21 cellular contexts compared by ENCODE assay signal in genomic region chr13:74077847-74078246, GRCh38. TPM values are rescaled to one million over a fixed set of nuclear protein-coding genes. Genes with fewer than 3 reads are reported as not detected.
DNase-seq lines count a peak whose midpoint lies in the region; ATAC-seq, FAIRE-seq and TF ChIP-seq lines count a peak whose summit lies in the region.
"Had no signal": no experiment of that assay in that cellular context is flagged by ENCODE, and none has a peak within 500 bp of the region (broad histone marks: within the 10 kb centered on the region; RNA-seq: fewer than 3 reads in every experiment).

No MANE protein-coding gene starts in this region.

- H3K36me3 ChIP-seq in GM23248 (ENCODE audit: low read depth) (no peaks in the 10 kb centered on the region), body of pancreas (replicated peaks in 1 of 2; ENCODE audit: insufficient read depth in 1 of 2, low read depth in 2 of 2) (no peaks in the 10 kb centered on the region)
- H3K36me3 ChIP-seq: pancreas had no signal

- H3F3A ChIP-seq in GM23248 (ENCODE audit: insufficient read depth) = no peaks in the 10 kb centered on the region; the same call in 1 of the 2 replicates

- 0 out of 2 replicates have a peak overlapping the region, but pooled peaks have one; percentile 40 for H2AFZ ChIP-seq in GM23248

- H3K27ac ChIP-seq in GM23248 (no peak overlapping the region), body of pancreas (no peak overlapping the region)
- H3K27ac ChIP-seq: HL-60, pancreas had no signal

- H3K4me3 ChIP-seq in AG10803 (ENCODE audit: low read length) (peak overlapping the region; percentile 3; the same call in 1 of the 2 replicates), GM23248 (peak overlapping the region; percentile 17; the same call in 1 of the 2 replicates), choroid plexus epithelial cell (ENCODE audit: low read depth, low read length) (no peak overlapping the region), body of pancreas (no peak overlapping the region)
- H3K4me3 ChIP-seq: pancreas had no signal

- no peaks in the 10 kb centered on the region for H3K9me2 ChIP-seq in GM23248 (ENCODE audit: insufficient read depth)

- WGBS in GM23248 (ENCODE audit: low coverage in 1 of 2, low lambda C conversion rate in 2 of 2, missing lambda C conversion rate in 2 of 2), 2 experiments = 40 to 45% methylated on average over 3 of the region's 3 CpGs
- WGBS in body of pancreas, 2 donors = 66 to 68% methylated on average over 3 of the region's 3 CpGs

- DNase-seq in AG10803 (ENCODE audit: low read depth) = peak; percentile 17
- DNase-seq in GM23248 = peak; percentile 17
- DNase-seq in choroid plexus epithelial cell (ENCODE audit: low read depth) = peak; percentile 53
- DNase-seq in mesothelial cell of epicardium (ENCODE audit: low spot score in 2 of 2, unreplicated experiment in 2 of 2) = no peak
- DNase-seq in body of pancreas = no peak
- DNase-seq in frontal cortex (ENCODE audit: low spot score in 2 of 2) = no peak
- no peak for DNase-seq in erythroblast (lab: John Stamatoyannopoulos, UW)
- no peak for DNase-seq in HT-29 (ENCODE audit: low spot score)
- DNase-seq: activated CD4-positive, CD25-positive, alpha-beta regulatory T cell; activated CD8-positive, alpha-beta memory T cell treated with anti-CD3 and anti-CD28 coated beads, Interleukin-2, amount 10 ng/mL, durations not matched to agents 7 days and 5 days; activated gamma-delta T cell treated with Interleukin-2 at 50 U/mL for 16 hours; Calu3; caudate nucleus; glutamatergic neuron; KG1; NCI-H1417 treated with DMSO at 0.1 percent for 48 hours; NCI-H2171 treated with DMSO at 0.1 percent for 48 hours; pancreas; stimulated activated CD4-positive, alpha-beta T cell treated with anti-CD3 and anti-CD28 coated beads, Interleukin-15, amount 100 ng/mL, for 24 hours had no signal

- no peaks in the 10 kb centered on the region for H4K20me1 ChIP-seq in GM23248 (ENCODE audit: insufficient read depth)

- no peak overlapping the region for H3K4me3 Mint-ChIP-seq in mesothelial cell of epicardium
- H3K4me3 Mint-ChIP-seq: activated CD8-positive, alpha-beta memory T cell treated with anti-CD3 and anti-CD28 coated beads, Interleukin-2, amount 10 ng/mL, durations not matched to agents 7 days and 5 days; T-helper 1 cell treated with Interleukin-12 subunit alpha and Interleukin-12 subunit beta and Interleukin-4 antibody, amounts not matched to agents 30 μg/mL and 1 μg/mL, for 36 hours had no signal

- H3K9me3 ChIP-seq in GM23248 (ENCODE audit: low read depth) = no peaks in the 10 kb centered on the region
- no peaks in the 10 kb centered on the region for H3K9me3 ChIP-seq in body of pancreas
- H3K9me3 ChIP-seq: pancreas had no signal

- no peak for TF ChIP-seq POLR2A in body of pancreas (IDR thresholded peaks at IDR 0.05)
- no peak for TF ChIP-seq POLR2A in erythroblast (IDR thresholded peaks at IDR 0.05; ENCODE audit: low read length)

- H3K9ac ChIP-seq in GM23248 = peak overlapping the region; percentile 16

- no peaks in the 10 kb centered on the region for H3K27me3 ChIP-seq in GM23248 (replicated peaks; ENCODE audit: insufficient read depth)
- H3K27me3 ChIP-seq in body of pancreas = no peaks in the 10 kb centered on the region
- H3K27me3 ChIP-seq: pancreas had no signal

- intact Hi-C loops in body of pancreas (cut with DNase I) = no loop called here

- ATAC-seq in body of pancreas = no peak
- ATAC-seq: activated CD8-positive, alpha-beta memory T cell treated with anti-CD3 and anti-CD28 coated beads, Interleukin-2, amount 10 ng/mL, durations not matched to agents 7 days and 5 days; pancreas had no signal

- in situ Hi-C loops in GM23248 (cut with MboI) = no loop called here

- H3K9me3 Mint-ChIP-seq in mesothelial cell of epicardium = peaks cover 5% of the 10 kb centered on the region
- H3K9me3 Mint-ChIP-seq: T-helper 1 cell treated with Interleukin-12 subunit alpha and Interleukin-12 subunit beta and Interleukin-4 antibody, amounts not matched to agents 30 μg/mL and 1 μg/mL, for 36 hours had no signal

- peak overlapping the region; percentile 26 for H3K4me2 ChIP-seq in GM23248 (ENCODE audit: unreplicated experiment)

- peaks cover 100% of the 10 kb centered on the region for H3K79me2 ChIP-seq in GM23248 (ENCODE audit: insufficient read depth)

- H3K4me1 ChIP-seq in GM23248 (ENCODE audit: insufficient read depth) (peaks cover 40% of the 10 kb centered on the region), body of pancreas (no peaks in the 10 kb centered on the region)
- H3K4me1 ChIP-seq: pancreas had no signal

- H3K27ac Mint-ChIP-seq in mesothelial cell of epicardium = peak overlapping the region; percentile 76
- H3K27ac Mint-ChIP-seq: activated CD8-positive, alpha-beta memory T cell treated with anti-CD3 and anti-CD28 coated beads, Interleukin-2, amount 10 ng/mL, durations not matched to agents 7 days and 5 days; T-helper 1 cell treated with Interleukin-12 subunit alpha and Interleukin-12 subunit beta and Interleukin-4 antibody, amounts not matched to agents 30 μg/mL and 1 μg/mL, for 36 hours had no signal

- H3K36me3 Mint-ChIP-seq in mesothelial cell of epicardium = peaks cover 5% of the 10 kb centered on the region

- no peaks in the 10 kb centered on the region for H3K27me3 Mint-ChIP-seq in mesothelial cell of epicardium (ENCODE audit: low read depth)
- H3K27me3 Mint-ChIP-seq: activated CD8-positive, alpha-beta memory T cell treated with anti-CD3 and anti-CD28 coated beads, Interleukin-2, amount 10 ng/mL, durations not matched to agents 7 days and 5 days had no signal

- TF ChIP-seq CTCF in AG10803 (conservative IDR thresholded peaks at IDR 0.05; ENCODE audit: low read length) (no peak), choroid plexus epithelial cell (conservative IDR thresholded peaks at IDR 0.05; ENCODE audit: low read depth, low read length) (no peak), mesothelial cell of epicardium (IDR thresholded peaks at IDR 0.05; ENCODE audit: unreplicated experiment) (no peak), body of pancreas (IDR thresholded peaks at IDR 0.05) (no peak)

- FAIRE-seq in frontal cortex (lab: Jason Lieb, UNC) = no peak
- FAIRE-seq: pancreas had no signal

- peaks cover 38% of the 10 kb centered on the region for H3K4me1 Mint-ChIP-seq in mesothelial cell of epicardium

RNA-seq across cellular contexts. Expression of gene KLF12, which starts 56.4 kb away (rescaled TPM):
- total RNA-seq in GM23248 (2014; rRNA removed; shearing (Covaris generic)) = 17.3 and 19.8 TPM in 2 replicates
- 12.2 and 12.8 TPM in 2 replicates for polyA plus RNA-seq in GM23248 (2016; fragmentation: Nextera tagmentation; extraction: Ambion mirVana)
- total RNA-seq in mesothelial cell of epicardium = 29.4 to 33.9 TPM (median 31.0 TPM) in 3 replicates
- 1 to 10 TPM; 2.0 to 2.9 TPM for total RNA-seq in body of pancreas
- 49.3 TPM for total RNA-seq in frontal cortex
- total RNA-seq in HT-29 (2014; rRNA removed; shearing (Covaris generic)) = 5.1 and 5.7 TPM in 2 replicates

Comparison
In these comparisons a context has a peak if more than half of its experiments do, and no peak if none do; other contexts are left out.
1. DNase-seq: peak in AG10803 (single experiment), GM23248 (single experiment) and choroid plexus epithelial cell (single experiment); none in mesothelial cell of epicardium (0 of 2), body of pancreas (0 of 4), frontal cortex (0 of 2), erythroblast (0 of 2) and HT-29 (single experiment).
2. H3K4me3 ChIP-seq: peak in AG10803 (single experiment) and GM23248 (single experiment); none in choroid plexus epithelial cell (single experiment) and body of pancreas (0 of 2).